Comparison of ENCODE assay signal across 13 cellular contexts in genomic region chr10:44253769-44254462, GRCh38.
DNase-seq lines count a peak whose midpoint lies in the region; ATAC-seq and TF ChIP-seq lines count a peak whose summit lies in the region.
"Had no signal": no experiment of that assay in that cellular context is flagged by ENCODE, and none has a peak within 500 bp of the region (broad histone marks: within the 10 kb centered on the region; RNA-seq: fewer than 3 reads in every experiment).

No MANE protein-coding gene starts in this region.

- TF ChIP-seq EP300 in ovary (IDR thresholded peaks at IDR 0.05): no peak

- H3K27me3 Mint-ChIP-seq in CD8-positive, alpha-beta T cell (ENCODE audit: low read depth): peaks cover 14% of the 10 kb centered on the region
- peaks cover 1 to 8% (median 2%) of the 10 kb centered on the region in 3 donors for H3K27me3 Mint-ChIP-seq in immature natural killer cell (ENCODE audit: low read depth in 3 of 3)

- no peak for ATAC-seq in CD8-positive, alpha-beta T cell
- ATAC-seq: T-helper 17 cell had no signal

- TF ChIP-seq POLR2A in ovary (IDR thresholded peaks at IDR 0.05): no peak

- intact Hi-C loops in ovary (cut with DNase I): no loop called here
- intact Hi-C loops in CD8-positive, alpha-beta T cell (cut with DNase I, micrococcal nuclease): no loop called here

- H3K27ac Mint-ChIP-seq in CD8-positive, alpha-beta T cell: no peak overlapping the region
- no peak overlapping the region for H3K27ac Mint-ChIP-seq in immature natural killer cell
- H3K27ac Mint-ChIP-seq: T-helper 17 cell had no signal

- DNase-seq in AG08396 (ENCODE audit: low spot score): peak; percentile 68
- peak; percentile 55 for DNase-seq in fibroblast of the conjunctiva (ENCODE audit: low read depth)
- peak in 4 of 5 donors; percentile 52 to 79 (median 68) for DNase-seq in ovary
- DNase-seq in CD8-positive, alpha-beta T cell: no peak
- DNase-seq in immature natural killer cell: no peak
- no peak for DNase-seq in HEK293T (ENCODE audit: extremely low spot score)
- no peak for DNase-seq in epidermal melanocyte (ENCODE audit: insufficient read length, low spot score)
- DNase-seq: NCI-H526, occipital lobe, T-helper 17 cell had no signal

- H3K4me3 Mint-ChIP-seq in CD8-positive, alpha-beta T cell: no peak overlapping the region
- H3K4me3 Mint-ChIP-seq in immature natural killer cell: no peak overlapping the region
- H3K4me3 Mint-ChIP-seq: central memory CD8-positive, alpha-beta T cell; T-helper 17 cell had no signal

- no peak for TF ChIP-seq CTCF in ovary (IDR thresholded peaks at IDR 0.05)
- no peak for TF ChIP-seq CTCF in CD8-positive, alpha-beta T cell (IDR thresholded peaks at IDR 0.05)

- no peaks in the 10 kb centered on the region for H3K9me3 Mint-ChIP-seq in CD8-positive, alpha-beta T cell
- H3K9me3 Mint-ChIP-seq in immature natural killer cell: peaks cover 0 to 3% (median 0%) of the 10 kb centered on the region in 6 donors
- H3K9me3 Mint-ChIP-seq: central memory CD8-positive, alpha-beta T cell had no signal

- WGBS in ovary, 3 donors: 16 to 34% (median 33%) methylated on average over 5 of the region's 5 CpGs

- H3K4me3 ChIP-seq in ovary: no peak overlapping the region
- H3K4me3 ChIP-seq in CD8-positive, alpha-beta T cell (ENCODE audit: low read depth, low read length): no peak overlapping the region
- H3K4me3 ChIP-seq: BLaER1 had no signal

- POLR2A ChIA-PET in CD8-positive, alpha-beta T cell (lab: Charles Lee): no interaction called here
- POLR2A ChIA-PET in HEK293T (lab: Yijun Ruan, JAX): no interaction called here

- H3K27ac ChIP-seq in ovary: no peak overlapping the region
- no peak overlapping the region for H3K27ac ChIP-seq in CD8-positive, alpha-beta T cell (ENCODE audit: low read depth, low read length)
- H3K27ac ChIP-seq: BLaER1 had no signal

- CTCF ChIA-PET in CD8-positive, alpha-beta T cell (lab: Charles Lee): no interaction called here
- CTCF ChIA-PET in HEK293T (lab: Yijun Ruan, JAX): no interaction called here

- H3K36me3 Mint-ChIP-seq in CD8-positive, alpha-beta T cell: no peaks in the 10 kb centered on the region
- H3K36me3 Mint-ChIP-seq in immature natural killer cell: no peaks in the 10 kb centered on the region

- H3K9me3 ChIP-seq in ovary: no peaks in the 10 kb centered on the region
- no peaks in the 10 kb centered on the region for H3K9me3 ChIP-seq in CD8-positive, alpha-beta T cell (ENCODE audit: low read length)
- H3K9me3 ChIP-seq: BLaER1 had no signal

- H3K4me1 ChIP-seq in ovary (ENCODE audit: insufficient read depth): no peaks in the 10 kb centered on the region
- H3K4me1 ChIP-seq in CD8-positive, alpha-beta T cell (ENCODE audit: insufficient read depth, low read length): no peaks in the 10 kb centered on the region
- H3K4me1 ChIP-seq: BLaER1 had no signal

- no peaks in the 10 kb centered on the region for H3K4me1 Mint-ChIP-seq in CD8-positive, alpha-beta T cell (ENCODE audit: low read depth)
- H3K4me1 Mint-ChIP-seq in immature natural killer cell: no peaks in the 10 kb centered on the region
- H3K4me1 Mint-ChIP-seq: central memory CD8-positive, alpha-beta T cell; T-helper 17 cell had no signal

- no peaks in the 10 kb centered on the region for H3K27me3 ChIP-seq in ovary
- no peaks in the 10 kb centered on the region for H3K27me3 ChIP-seq in CD8-positive, alpha-beta T cell (ENCODE audit: insufficient read depth, low read length)
- H3K27me3 ChIP-seq: BLaER1 had no signal

- no peaks in the 10 kb centered on the region for H3K36me3 ChIP-seq in ovary
- no peaks in the 10 kb centered on the region for H3K36me3 ChIP-seq in CD8-positive, alpha-beta T cell (ENCODE audit: insufficient read depth, low read length)
- H3K36me3 ChIP-seq: BLaER1 had no signal

TF ChIP-seq in PFSK-1, 5 proteins besides CTCF, POLR2A, EP300 and RAD21:
- TF ChIP-seq POLR2AphosphoS5 (IDR thresholded peaks at IDR 0.05; ENCODE audit: low read depth, low read length): no peak
- TF ChIP-seq TAF1 (IDR thresholded peaks at IDR 0.05; ENCODE audit: borderline replicate concordance, insufficient read depth, low read length): no peak
- no peak for TF ChIP-seq REST (IDR thresholded peaks at IDR 0.05; ENCODE audit: insufficient read depth in 1 of 2, low read depth in 2 of 2, low read length in 2 of 2)
- peak; percentile 86 for TF ChIP-seq FOXP2 (optimal IDR thresholded peaks at IDR 0.05; ENCODE audit: borderline replicate concordance, extremely low read depth, extremely low read length, insufficient read depth)

TF ChIP-seq in HEK293T, 16 proteins besides CTCF, POLR2A, EP300 and RAD21:
- no peak for TF ChIP-seq SUZ12 (IDR thresholded peaks at IDR 0.05)
- no peak for TF ChIP-seq NFRKB (IDR thresholded peaks at IDR 0.05)
- TF ChIP-seq HDGF (IDR thresholded peaks at IDR 0.05; ENCODE audit: borderline replicate concordance): no peak
- TF ChIP-seq FOXM1 (IDR thresholded peaks at IDR 0.05; ENCODE audit: borderline replicate concordance): no peak
- no peak for TF ChIP-seq ARNT (IDR thresholded peaks at IDR 0.05)
- TF ChIP-seq SP1 (IDR thresholded peaks at IDR 0.05): no peak
- TF ChIP-seq PKNOX1 (IDR thresholded peaks at IDR 0.05): no peak
- TF ChIP-seq LEF1 (IDR thresholded peaks at IDR 0.05; ENCODE audit: borderline replicate concordance): no peak
- no peak for TF ChIP-seq FOXA1 (IDR thresholded peaks at IDR 0.05)
- no peak for TF ChIP-seq CTBP1 (IDR thresholded peaks at IDR 0.05; ENCODE audit: borderline replicate concordance)
- no peak for TF ChIP-seq BHLHE40 (IDR thresholded peaks at IDR 0.05; ENCODE audit: borderline replicate concordance)
- TF ChIP-seq L3MBTL2 (conservative IDR thresholded peaks at IDR 0.05): no peak
- TF ChIP-seq ELF4 (IDR thresholded peaks at IDR 0.05): no peak

Comparison
In these comparisons a context has a peak if more than half of its experiments do, and no peak if none do; other contexts are left out.
1. DNase-seq: peak in AG08396 (single experiment), fibroblast of the conjunctiva (single experiment) and ovary (4 of 5); none in CD8-positive, alpha-beta T cell (0 of 7), immature natural killer cell (0 of 3), HEK293T (single experiment) and epidermal melanocyte (single experiment).